ENCODE assay signal across 15 cellular contexts in genomic region chr2:227864161-227864756, GRCh38. TPM values are rescaled to one million over a fixed set of nuclear protein-coding genes. Genes with fewer than 3 reads are reported as not detected.
A peak's percentile ranks its signal among the peaks of the same experiment; 100 is the strongest.
DNase-seq lines count a peak whose midpoint lies in the region; ATAC-seq and TF ChIP-seq lines count a peak whose summit lies in the region.
"Had no signal": no experiment of that assay in that cellular context is flagged by ENCODE, and none has a peak within 500 bp of the region (broad histone marks: within the 10 kb centered on the region; RNA-seq: fewer than 3 reads in every experiment).

No MANE protein-coding gene starts in this region.

- H3K4me3 ChIP-seq in HUES48 (ENCODE audit: low read depth, low read length): no peak overlapping the region
- H3K4me3 ChIP-seq: K562 had no signal

- H3K4me1 ChIP-seq in HUES48 (ENCODE audit: control insufficient read depth, insufficient read depth, low read length): peaks cover 21% of the 10 kb centered on the region

- H3K27me3 Mint-ChIP-seq in endothelial cell (ENCODE audit: unreplicated experiment): no peaks in the 10 kb centered on the region
- H3K27me3 Mint-ChIP-seq in activated CD8-positive, alpha-beta T cell treated with anti-CD3 and anti-CD28 coated beads, Interleukin-2, amount 10 ng/mL, durations not matched to agents 7 days and 5 days (ENCODE audit: low read depth): no peaks in the 10 kb centered on the region

- CTCF ChIA-PET in activated CD8-positive, alpha-beta T cell treated with anti-CD3 and anti-CD28 coated beads, Interleukin-2, amount 10 ng/mL, durations not matched to agents 7 days and 5 days (lab: Charles Lee): interaction anchor here (2.3 kb wide), 1 partner anchor 10 kb away, joined by 7 read pairs; no protein-coding TSS in a partner anchor

- DNase-seq in amniotic epithelial cell (ENCODE audit: low read depth) (peak; percentile 94), left cardiac atrium (no peak), endothelial cell (ENCODE audit: low spot score) (no peak), DMS53 (lab: John Stamatoyannopoulos, UW) (no peak)
- no peak for DNase-seq in stimulated activated effector memory CD8-positive, alpha-beta T cell treated with anti-CD3 and anti-CD28 coated beads, Interleukin-12 subunit alpha, Interleukin-12 subunit beta, amount 100 ng/mL, for 72 hours (ENCODE audit: low spot score in 2 of 2)
- DNase-seq in activated CD8-positive, alpha-beta T cell treated with anti-CD3 and anti-CD28 coated beads, Interleukin-2, amount 10 ng/mL, durations not matched to agents 7 days and 5 days: no peak
- DNase-seq: CD4-positive, alpha-beta memory T cell; naive thymus-derived CD4-positive, alpha-beta T cell; NCI-H1694; NCI-H524; stimulated activated CD4-positive, alpha-beta T cell treated with anti-CD3 and anti-CD28 coated beads, Interleukin-2, amount 100 ng/mL, for 48 hours had no signal

- H3K9me3 ChIP-seq in HUES48 (ENCODE audit: control insufficient read depth, insufficient read depth, low read length): no peaks in the 10 kb centered on the region

- H3K9ac ChIP-seq in HUES48 (ENCODE audit: low read depth, low read length): no peak overlapping the region

- POLR2A ChIA-PET in activated CD8-positive, alpha-beta T cell treated with anti-CD3 and anti-CD28 coated beads, Interleukin-2, amount 10 ng/mL, durations not matched to agents 7 days and 5 days (lab: Charles Lee): no interaction called here

- H3K27me3 ChIP-seq in HUES48 (ENCODE audit: control insufficient read depth, insufficient read depth, low read length): no peaks in the 10 kb centered on the region

- H3K4me1 Mint-ChIP-seq in stimulated activated effector memory CD8-positive, alpha-beta T cell treated with anti-CD3 and anti-CD28 coated beads, Interleukin-12 subunit alpha, Interleukin-12 subunit beta, amount 100 ng/mL, for 72 hours: peaks cover 7% of the 10 kb centered on the region
- peaks cover 15% of the 10 kb centered on the region for H3K4me1 Mint-ChIP-seq in endothelial cell (ENCODE audit: unreplicated experiment)
- H3K4me1 Mint-ChIP-seq in activated CD8-positive, alpha-beta T cell treated with anti-CD3 and anti-CD28 coated beads, Interleukin-2, amount 10 ng/mL, durations not matched to agents 7 days and 5 days (ENCODE audit: low read depth): no peaks in the 10 kb centered on the region
- H3K4me1 Mint-ChIP-seq: naive thymus-derived CD4-positive, alpha-beta T cell had no signal

- H3K27ac ChIP-seq in HUES48 (ENCODE audit: low read depth, low read length): peak overlapping the region; percentile 82

- no peaks in the 10 kb centered on the region for H3K36me3 ChIP-seq in HUES48 (ENCODE audit: control insufficient read depth, insufficient read depth, low read length)

- H3K36me3 Mint-ChIP-seq in stimulated activated effector memory CD8-positive, alpha-beta T cell treated with anti-CD3 and anti-CD28 coated beads, Interleukin-12 subunit alpha, Interleukin-12 subunit beta, amount 100 ng/mL, for 72 hours: no peaks in the 10 kb centered on the region
- peaks cover 4% of the 10 kb centered on the region for H3K36me3 Mint-ChIP-seq in endothelial cell (ENCODE audit: low read depth, unreplicated experiment)
- H3K36me3 Mint-ChIP-seq in activated CD8-positive, alpha-beta T cell treated with anti-CD3 and anti-CD28 coated beads, Interleukin-2, amount 10 ng/mL, durations not matched to agents 7 days and 5 days (ENCODE audit: low read depth): no peaks in the 10 kb centered on the region
- H3K36me3 Mint-ChIP-seq: brain; CD4-positive, alpha-beta memory T cell; naive thymus-derived CD4-positive, alpha-beta T cell had no signal

- intact Hi-C loops in left cardiac atrium (cut with DNase I): no loop called here

- H3K4me3 Mint-ChIP-seq in stimulated activated effector memory CD8-positive, alpha-beta T cell treated with anti-CD3 and anti-CD28 coated beads, Interleukin-12 subunit alpha, Interleukin-12 subunit beta, amount 100 ng/mL, for 72 hours: no peak overlapping the region
- H3K4me3 Mint-ChIP-seq in endothelial cell (ENCODE audit: unreplicated experiment): no peak overlapping the region
- H3K4me3 Mint-ChIP-seq in activated CD8-positive, alpha-beta T cell treated with anti-CD3 and anti-CD28 coated beads, Interleukin-2, amount 10 ng/mL, durations not matched to agents 7 days and 5 days: no peak overlapping the region
- H3K4me3 Mint-ChIP-seq: brain; CD4-positive, alpha-beta memory T cell; naive thymus-derived CD4-positive, alpha-beta T cell had no signal

- H3K27ac Mint-ChIP-seq in stimulated activated effector memory CD8-positive, alpha-beta T cell treated with anti-CD3 and anti-CD28 coated beads, Interleukin-12 subunit alpha, Interleukin-12 subunit beta, amount 100 ng/mL, for 72 hours: no peak overlapping the region
- H3K27ac Mint-ChIP-seq in endothelial cell (ENCODE audit: unreplicated experiment): no peak overlapping the region
- no peak overlapping the region for H3K27ac Mint-ChIP-seq in activated CD8-positive, alpha-beta T cell treated with anti-CD3 and anti-CD28 coated beads, Interleukin-2, amount 10 ng/mL, durations not matched to agents 7 days and 5 days
- H3K27ac Mint-ChIP-seq: naive thymus-derived CD4-positive, alpha-beta T cell had no signal

- no peak for TF ChIP-seq CTCF in endothelial cell (IDR thresholded peaks at IDR 0.05; ENCODE audit: unreplicated experiment)

- ATAC-seq in left cardiac atrium (peak; percentile 56 to 61), HG02588 (IDR thresholded peaks at IDR 0.05; ENCODE audit: unreplicated experiment) (no peak)
- peak; percentile 20 for ATAC-seq in stimulated activated effector memory CD8-positive, alpha-beta T cell treated with anti-CD3 and anti-CD28 coated beads, Interleukin-12 subunit alpha, Interleukin-12 subunit beta, amount 100 ng/mL, for 72 hours
- ATAC-seq in activated CD8-positive, alpha-beta T cell treated with anti-CD3 and anti-CD28 coated beads, Interleukin-2, amount 10 ng/mL, durations not matched to agents 7 days and 5 days: no peak
- ATAC-seq: K562; naive thymus-derived CD4-positive, alpha-beta T cell had no signal

- no peaks in the 10 kb centered on the region for H3K9me3 Mint-ChIP-seq in stimulated activated effector memory CD8-positive, alpha-beta T cell treated with anti-CD3 and anti-CD28 coated beads, Interleukin-12 subunit alpha, Interleukin-12 subunit beta, amount 100 ng/mL, for 72 hours
- no peaks in the 10 kb centered on the region for H3K9me3 Mint-ChIP-seq in endothelial cell (ENCODE audit: unreplicated experiment)
- H3K9me3 Mint-ChIP-seq in activated CD8-positive, alpha-beta T cell treated with anti-CD3 and anti-CD28 coated beads, Interleukin-2, amount 10 ng/mL, durations not matched to agents 7 days and 5 days (ENCODE audit: insufficient read depth): no peaks in the 10 kb centered on the region
- H3K9me3 Mint-ChIP-seq: brain; CD4-positive, alpha-beta memory T cell had no signal

RNA-seq across cellular contexts. Expression of gene DAW1, which starts 7.2 kb away (rescaled TPM):
- total RNA-seq in left cardiac atrium (under 1 TPM; 0.21 to 0.65 TPM), endothelial cell (ENCODE audit: unreplicated experiment) (1.6 TPM)
- not detected for total RNA-seq in activated CD8-positive, alpha-beta T cell treated with anti-CD3 and anti-CD28 coated beads, Interleukin-2, amount 10 ng/mL, durations not matched to agents 7 days and 5 days
- total RNA-seq: CD4-positive, alpha-beta memory T cell; K562; naive thymus-derived CD4-positive, alpha-beta T cell had no signal

RNA-seq across cellular contexts. Expression of gene CCL20, which starts 50.6 kb away (rescaled TPM):
- total RNA-seq in left cardiac atrium (not detected), endothelial cell (ENCODE audit: unreplicated experiment) (not detected)
- total RNA-seq in activated CD8-positive, alpha-beta T cell treated with anti-CD3 and anti-CD28 coated beads, Interleukin-2, amount 10 ng/mL, durations not matched to agents 7 days and 5 days: not detected

Comparison
In these comparisons a context has a peak if more than half of its experiments do, and no peak if none do; other contexts are left out.
1. ATAC-seq: peak in left cardiac atrium (2 of 2) and stimulated activated effector memory CD8-positive, alpha-beta T cell treated with anti-CD3 and anti-CD28 coated beads, Interleukin-12 subunit alpha, Interleukin-12 subunit beta, amount 100 ng/mL, for 72 hours (single experiment); none in HG02588 (single experiment) and activated CD8-positive, alpha-beta T cell treated with anti-CD3 and anti-CD28 coated beads, Interleukin-2, amount 10 ng/mL, durations not matched to agents 7 days and 5 days (single experiment).